Comparison of ENCODE assay signal across 20 cellular contexts in the genomic region with DNA sequence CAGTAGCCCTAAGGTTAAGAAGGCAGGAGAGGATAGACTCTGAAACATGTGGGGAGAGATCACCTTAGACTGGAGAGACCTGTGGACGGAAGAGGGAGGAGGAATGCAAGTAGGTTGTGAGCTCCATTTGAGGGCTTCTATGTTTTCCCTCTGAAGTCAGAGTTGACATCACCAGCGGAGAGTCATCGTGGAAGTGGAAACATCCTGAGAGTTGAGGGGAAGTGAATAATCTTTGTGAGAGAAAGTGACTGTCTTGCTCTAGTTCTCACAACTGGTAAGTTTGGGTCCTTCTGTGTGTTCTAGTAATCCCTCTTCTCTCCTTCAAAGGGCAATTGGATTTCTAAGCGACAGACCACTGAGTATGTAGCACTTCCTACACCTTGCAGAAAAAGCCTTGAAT.
DNase-seq lines count a peak whose midpoint lies in the region; ATAC-seq, FAIRE-seq and TF ChIP-seq lines count a peak whose summit lies in the region.
"Had no signal": no experiment of that assay in that cellular context is flagged by ENCODE, and none has a peak within 500 bp of the region (broad histone marks: within the 10 kb centered on the region; RNA-seq: fewer than 3 reads in every experiment).

No MANE protein-coding gene starts in this region.

- ATAC-seq in activated CD8-positive, alpha-beta memory T cell treated with anti-CD3 and anti-CD28 coated beads, Interleukin-2, amount 10 ng/mL, durations not matched to agents 7 days and 5 days: peak; percentile 40
- peak; percentile 94 for ATAC-seq in activated T-helper 17 cell treated with anti-CD3 and anti-CD28 coated beads, Interleukin-2, amount 50 U/mL, for 72 hours (replicated peaks)
- ATAC-seq in stimulated activated memory B cell treated with anti-CD40 and anti-IgM and Interleukin-4, amounts not matched to agents 10 μg/mL and 1 μg/mL and 100 μg/mL, for 72 hours: peak; percentile 63
- ATAC-seq in HG03280 (IDR thresholded peaks at IDR 0.05; ENCODE audit: unreplicated experiment): no peak
- ATAC-seq: CD8-positive, alpha-beta T cell; HepG2 had no signal

- no peak for DNase-seq in activated CD8-positive, alpha-beta memory T cell treated with anti-CD3 and anti-CD28 coated beads, Interleukin-2, amount 10 ng/mL, durations not matched to agents 7 days and 5 days
- no peak for DNase-seq in activated CD8-positive, alpha-beta memory T cell treated with anti-CD3 and anti-CD28 coated beads for 24 hours
- DNase-seq in GM12865 (ENCODE audit: low read depth): peak; percentile 61
- DNase-seq in GDM1 (lab: John Stamatoyannopoulos, UW): no peak
- DNase-seq in D721Med (ENCODE audit: insufficient read length, low spot score): no peak
- DNase-seq: ACHN, DMS79 treated with DMSO at 0.1 percent for 48 hours, hypothalamus, NCI-H1694 treated with DMSO at 0.1 percent for 48 hours, NCI-H2227 treated with DMSO at 0.1 percent for 48 hours, tibial artery had no signal

- CTCF ChIA-PET in activated CD8-positive, alpha-beta memory T cell treated with anti-CD3 and anti-CD28 coated beads, Interleukin-2, amount 10 ng/mL, durations not matched to agents 7 days and 5 days (lab: Charles Lee): interaction anchor here (0.9 to 1.9 kb wide), 3 partner anchors 26 to 107 kb away, joined by 3 to 4 read pairs (median 4); no protein-coding TSS in a partner anchor

- peaks cover 31% of the 10 kb centered on the region for H3K4me1 Mint-ChIP-seq in activated CD8-positive, alpha-beta memory T cell treated with anti-CD3 and anti-CD28 coated beads, Interleukin-2, amount 10 ng/mL, durations not matched to agents 7 days and 5 days
- H3K4me1 Mint-ChIP-seq in activated T-helper 17 cell treated with anti-CD3 and anti-CD28 coated beads, Interleukin-2, amount 50 U/mL, for 72 hours: peaks cover 29% of the 10 kb centered on the region
- peaks cover 36% of the 10 kb centered on the region for H3K4me1 Mint-ChIP-seq in stimulated activated memory B cell treated with anti-CD40 and anti-IgM and Interleukin-4, amounts not matched to agents 10 μg/mL and 1 μg/mL and 100 μg/mL, for 72 hours

- TF ChIP-seq CTCF in GM12865 (IDR thresholded peaks at IDR 0.05; ENCODE audit: insufficient read depth, low read depth, low read length, missing control alignments) (no peak), D721Med (IDR thresholded peaks at IDR 0.05; ENCODE audit: insufficient read depth, missing control alignments) (no peak)

- no peak for FAIRE-seq in D721Med (lab: Jason Lieb, UNC)
- FAIRE-seq: HepG2, keratinocyte, RCC 7860 had no signal

- no peaks in the 10 kb centered on the region for H3K9me3 Mint-ChIP-seq in activated CD8-positive, alpha-beta memory T cell treated with anti-CD3 and anti-CD28 coated beads, Interleukin-2, amount 10 ng/mL, durations not matched to agents 7 days and 5 days (ENCODE audit: low read depth)
- H3K9me3 Mint-ChIP-seq in activated T-helper 17 cell treated with anti-CD3 and anti-CD28 coated beads, Interleukin-2, amount 50 U/mL, for 72 hours: no peaks in the 10 kb centered on the region
- no peaks in the 10 kb centered on the region for H3K9me3 Mint-ChIP-seq in stimulated activated memory B cell treated with anti-CD40 and anti-IgM and Interleukin-4, amounts not matched to agents 10 μg/mL and 1 μg/mL and 100 μg/mL, for 72 hours
- H3K9me3 Mint-ChIP-seq: CD8-positive, alpha-beta T cell had no signal

- H3K4me3 Mint-ChIP-seq in activated CD8-positive, alpha-beta memory T cell treated with anti-CD3 and anti-CD28 coated beads, Interleukin-2, amount 10 ng/mL, durations not matched to agents 7 days and 5 days: peak overlapping the region; percentile 0
- peak overlapping the region; percentile 65 for H3K4me3 Mint-ChIP-seq in activated T-helper 17 cell treated with anti-CD3 and anti-CD28 coated beads, Interleukin-2, amount 50 U/mL, for 72 hours
- H3K4me3 Mint-ChIP-seq in stimulated activated memory B cell treated with anti-CD40 and anti-IgM and Interleukin-4, amounts not matched to agents 10 μg/mL and 1 μg/mL and 100 μg/mL, for 72 hours: peak overlapping the region; percentile 50
- H3K4me3 Mint-ChIP-seq: CD8-positive, alpha-beta T cell had no signal

- H3K27me3 Mint-ChIP-seq in activated CD8-positive, alpha-beta memory T cell treated with anti-CD3 and anti-CD28 coated beads, Interleukin-2, amount 10 ng/mL, durations not matched to agents 7 days and 5 days: no peaks in the 10 kb centered on the region
- no peaks in the 10 kb centered on the region for H3K27me3 Mint-ChIP-seq in activated T-helper 17 cell treated with anti-CD3 and anti-CD28 coated beads, Interleukin-2, amount 50 U/mL, for 72 hours
- no peaks in the 10 kb centered on the region for H3K27me3 Mint-ChIP-seq in stimulated activated memory B cell treated with anti-CD40 and anti-IgM and Interleukin-4, amounts not matched to agents 10 μg/mL and 1 μg/mL and 100 μg/mL, for 72 hours

- H3K27ac Mint-ChIP-seq in activated CD8-positive, alpha-beta memory T cell treated with anti-CD3 and anti-CD28 coated beads, Interleukin-2, amount 10 ng/mL, durations not matched to agents 7 days and 5 days: peak overlapping the region; percentile 60
- peak overlapping the region; percentile 81 for H3K27ac Mint-ChIP-seq in activated T-helper 17 cell treated with anti-CD3 and anti-CD28 coated beads, Interleukin-2, amount 50 U/mL, for 72 hours
- H3K27ac Mint-ChIP-seq in stimulated activated memory B cell treated with anti-CD40 and anti-IgM and Interleukin-4, amounts not matched to agents 10 μg/mL and 1 μg/mL and 100 μg/mL, for 72 hours: peak overlapping the region; percentile 52
- H3K27ac Mint-ChIP-seq: CD8-positive, alpha-beta T cell had no signal

- H3K4me3 ChIP-seq in GM12865 (ENCODE audit: low read depth, low read length): peak overlapping the region; percentile 0; the same call in 1 of the 2 replicates
- H3K4me3 ChIP-seq: lung, SK-N-MC, tibial artery had no signal

- H3K36me3 Mint-ChIP-seq in activated CD8-positive, alpha-beta memory T cell treated with anti-CD3 and anti-CD28 coated beads, Interleukin-2, amount 10 ng/mL, durations not matched to agents 7 days and 5 days: peaks cover 3% of the 10 kb centered on the region
- no peaks in the 10 kb centered on the region for H3K36me3 Mint-ChIP-seq in activated T-helper 17 cell treated with anti-CD3 and anti-CD28 coated beads, Interleukin-2, amount 50 U/mL, for 72 hours (ENCODE audit: low read depth)
- H3K36me3 Mint-ChIP-seq in stimulated activated memory B cell treated with anti-CD40 and anti-IgM and Interleukin-4, amounts not matched to agents 10 μg/mL and 1 μg/mL and 100 μg/mL, for 72 hours: no peaks in the 10 kb centered on the region
- H3K36me3 Mint-ChIP-seq: CD8-positive, alpha-beta T cell had no signal

Comparison
In these comparisons a context has a peak if more than half of its experiments do, and no peak if none do; other contexts are left out.
1. H3K4me3 Mint-ChIP-seq: peak in every context shown above with its lines; median percentile 65 in activated T-helper 17 cell treated with anti-CD3 and anti-CD28 coated beads, Interleukin-2, amount 50 U/mL, for 72 hours; 50 in stimulated activated memory B cell treated with anti-CD40 and anti-IgM and Interleukin-4, amounts not matched to agents 10 μg/mL and 1 μg/mL and 100 μg/mL, for 72 hours; 0 in activated CD8-positive, alpha-beta memory T cell treated with anti-CD3 and anti-CD28 coated beads, Interleukin-2, amount 10 ng/mL, durations not matched to agents 7 days and 5 days.